In genomic region chr20:17655865-17656489, GRCh38 we compare ENCODE assay signal across 14 cellular contexts. TPM values are rescaled to one million over a fixed set of nuclear protein-coding genes. Genes with fewer than 3 reads are reported as not detected.
DNase-seq lines count a peak whose midpoint lies in the region; ATAC-seq and TF ChIP-seq lines count a peak whose summit lies in the region.
"Had no signal": no experiment of that assay in that cellular context is flagged by ENCODE, and none has a peak within 500 bp of the region (broad histone marks: within the 10 kb centered on the region; RNA-seq: fewer than 3 reads in every experiment).

No MANE protein-coding gene starts in this region.

- peaks cover 6 to 33% (median 13%) of the 10 kb centered on the region in 6 donors for H3K4me1 ChIP-seq in spleen
- H3K4me1 ChIP-seq: neural progenitor cell had no signal

- no peaks in the 10 kb centered on the region for H3K27me3 ChIP-seq in spleen (replicated peaks in 1 of 7)
- H3K27me3 ChIP-seq: neural progenitor cell had no signal

- TF ChIP-seq CTCF in choroid plexus epithelial cell (conservative IDR thresholded peaks at IDR 0.05; ENCODE audit: low read depth, low read length): no peak
- no peak for TF ChIP-seq CTCF in spleen (IDR thresholded peaks at IDR 0.05 in 8 of 11, conservative IDR thresholded peaks at IDR 0.05 in 3 of 11)

- whole genome bisulfite sequencing in spleen, 5 donors: 85 to 90% (median 89%) methylated on average over 11 of the region's 11 CpGs

- intact Hi-C loops in spleen (cut with DNase I; ENCODE audit: low total_unique reads): no loop called here

- peaks cover 2% of the 10 kb centered on the region for H3K4me1 Mint-ChIP-seq in activated T-cell treated with anti-CD3 and anti-CD28 coated beads, Interleukin-2, amount 50 U/mL, for 4 hours (ENCODE audit: low read depth)

- TF ChIP-seq POLR2A in spleen (IDR thresholded peaks at IDR 0.05): no peak

- H3K9me3 ChIP-seq in spleen: peaks cover 0 to 8% (median 7%) of the 10 kb centered on the region in 8 donors

- DNase-seq in activated T-cell treated with anti-CD3 and anti-CD28 coated beads, Interleukin-2, amount 50 U/mL, for 1 hour: peak; percentile 3
- no peak for DNase-seq in activated T-cell treated with anti-CD3 and anti-CD28 coated beads, Interleukin-2, amount 50 U/mL, for 4 hours
- DNase-seq in NCI-H226 (peak; percentile 32), choroid plexus epithelial cell (ENCODE audit: low read depth) (peak; percentile 52), spleen (peak; percentile 34)
- no peak for DNase-seq in activated CD8-positive, alpha-beta memory T cell treated with anti-CD3 and anti-CD28 coated beads, Interleukin-2, amount 50 U/mL, for 4 hours
- DNase-seq: small intestine, T-helper 9 cell had no signal

- ATAC-seq in activated T-cell treated with anti-CD3 and anti-CD28 coated beads, Interleukin-2, amount 50 U/mL, for 4 hours: no peak
- ATAC-seq in HG03457 (IDR thresholded peaks at IDR 0.05; ENCODE audit: unreplicated experiment) (no peak), HG02678 (IDR thresholded peaks at IDR 0.05; ENCODE audit: unreplicated experiment) (no peak)
- ATAC-seq: left colon had no signal

- H3K27me3 Mint-ChIP-seq in activated T-cell treated with anti-CD3 and anti-CD28 coated beads, Interleukin-2, amount 50 U/mL, for 4 hours (ENCODE audit: low read depth): no peaks in the 10 kb centered on the region
- H3K27me3 Mint-ChIP-seq: type B pancreatic cell had no signal

- peaks cover 26% of the 10 kb centered on the region for H3K36me3 Mint-ChIP-seq in activated T-cell treated with anti-CD3 and anti-CD28 coated beads, Interleukin-2, amount 50 U/mL, for 4 hours (ENCODE audit: insufficient read depth)

- peaks cover 3 to 78% (median 28%) of the 10 kb centered on the region in 6 donors for H3K36me3 ChIP-seq in spleen
- H3K36me3 ChIP-seq: neural progenitor cell had no signal

- H3K4me3 ChIP-seq in choroid plexus epithelial cell (ENCODE audit: low read depth, low read length): no peak overlapping the region
- H3K4me3 ChIP-seq in spleen: no peak overlapping the region
- H3K4me3 ChIP-seq: neural progenitor cell had no signal

- H3K9me3 Mint-ChIP-seq in activated T-cell treated with anti-CD3 and anti-CD28 coated beads, Interleukin-2, amount 50 U/mL, for 4 hours: no peaks in the 10 kb centered on the region

- no peak overlapping the region for H3K27ac ChIP-seq in spleen
- H3K27ac ChIP-seq: neural progenitor cell had no signal

- no peak overlapping the region for H3K4me3 Mint-ChIP-seq in activated T-cell treated with anti-CD3 and anti-CD28 coated beads, Interleukin-2, amount 50 U/mL, for 4 hours
- H3K4me3 Mint-ChIP-seq: neural progenitor cell, type B pancreatic cell had no signal

RNA-seq across cellular contexts. Expression of gene RRBP1, which starts 26.1 kb away (rescaled TPM):
- 10 to 100 TPM; 25.5 to 32.3 (median 27.0) TPM for total RNA-seq in activated T-cell treated with anti-CD3 and anti-CD28 coated beads, Interleukin-2, amount 50 U/mL, for 4 hours
- total RNA-seq in spleen: 100 to 1,000 TPM in 6 of 7 donors, 10 to 100 TPM in 1; 78.8 to 164 (median 122) TPM
- polyA plus RNA-seq in spleen: 10 to 100 TPM; 17.0 to 27.3 (median 21.7) TPM

RNA-seq across cellular contexts. Expression of gene BANF2, which starts 43.8 kb away (rescaled TPM):
- total RNA-seq in activated T-cell treated with anti-CD3 and anti-CD28 coated beads, Interleukin-2, amount 50 U/mL, for 4 hours: not detected
- total RNA-seq in spleen: not detected
- not detected for polyA plus RNA-seq in spleen
- total RNA-seq: dermis microvascular lymphatic vessel endothelial cell, left colon had no signal
- polyA plus RNA-seq: small intestine had no signal

Comparison
In these comparisons a context has a peak if more than half of its experiments do, and no peak if none do; other contexts are left out.
1. DNase-seq: peak in activated T-cell treated with anti-CD3 and anti-CD28 coated beads, Interleukin-2, amount 50 U/mL, for 1 hour (single experiment), NCI-H226 (single experiment), choroid plexus epithelial cell (single experiment) and spleen (single experiment); none in activated T-cell treated with anti-CD3 and anti-CD28 coated beads, Interleukin-2, amount 50 U/mL, for 4 hours (single experiment) and activated CD8-positive, alpha-beta memory T cell treated with anti-CD3 and anti-CD28 coated beads, Interleukin-2, amount 50 U/mL, for 4 hours (single experiment).